In the genomic region with DNA sequence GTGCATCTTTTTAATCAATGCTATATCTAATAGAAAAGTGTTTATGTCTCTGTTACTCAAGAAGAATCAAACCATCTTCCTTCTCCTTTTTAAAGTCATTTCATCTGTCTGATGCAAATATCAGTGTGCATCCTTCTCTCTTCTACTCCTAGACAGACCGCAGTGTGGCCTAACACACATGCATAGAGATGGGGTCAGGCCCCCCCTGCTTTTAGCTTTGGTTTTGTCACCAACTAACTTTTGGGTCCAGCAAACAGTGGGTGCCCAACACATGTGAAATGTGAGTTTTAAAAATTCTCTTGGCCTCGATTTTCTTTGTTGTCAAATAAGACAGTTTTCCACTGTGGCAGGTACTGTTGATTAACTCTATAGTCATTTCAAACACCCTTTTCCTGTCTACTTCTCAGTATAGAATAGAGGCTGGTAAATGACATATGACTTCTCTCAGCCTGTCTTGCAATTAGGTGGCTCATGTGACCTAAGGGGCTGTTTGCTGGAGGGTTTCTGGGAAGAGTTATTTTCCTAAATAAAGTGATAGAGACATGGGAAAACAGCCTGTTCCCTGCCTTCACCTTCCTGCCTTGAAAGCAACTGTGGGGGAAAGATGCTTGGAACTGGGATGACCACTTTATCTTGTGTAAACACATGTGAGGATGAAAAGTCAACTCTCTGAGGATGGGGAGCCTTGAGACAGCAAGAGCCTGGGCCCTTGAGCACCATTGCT, we compare ENCODE assay signal across 11 cellular contexts.
DNase-seq lines count a peak whose midpoint lies in the region; ATAC-seq and TF ChIP-seq lines count a peak whose summit lies in the region.
"Had no signal": no experiment of that assay in that cellular context is flagged by ENCODE, and none has a peak within 500 bp of the region (broad histone marks: within the 10 kb centered on the region; RNA-seq: fewer than 3 reads in every experiment).

No MANE protein-coding gene starts in this region.

- H3K4me1 Mint-ChIP-seq in activated naive CD4-positive, alpha-beta T cell treated with anti-CD3 and anti-CD28 coated beads for 36 hours (ENCODE audit: low read depth), result peaks cover 83% of the 10 kb centered on the region

- TF ChIP-seq CTCF in right atrium auricular region (IDR thresholded peaks at IDR 0.05), result no peak

- peak; percentile 54 for DNase-seq in activated naive CD4-positive, alpha-beta T cell treated with anti-CD3 and anti-CD28 coated beads for 36 hours
- no peak for DNase-seq in activated naive CD4-positive, alpha-beta T cell (lab: John Stamatoyannopoulos, UW)
- DNase-seq in SJCRH30 (no peak), left lobe of liver (ENCODE audit: low spot score) (no peak), NCI-H187 treated with DMSO at 0.1 percent for 48 hours (lab: John Stamatoyannopoulos, UW) (no peak), right atrium auricular region (ENCODE audit: low spot score) (no peak)
- DNase-seq: dermis blood vessel endothelial cell, NCI-H1694 had no signal

- H3K27me3 Mint-ChIP-seq in activated naive CD4-positive, alpha-beta T cell treated with anti-CD3 and anti-CD28 coated beads for 36 hours (ENCODE audit: low read depth), result no peaks in the 10 kb centered on the region

- ATAC-seq in HG02885 (IDR thresholded peaks at IDR 0.05; ENCODE audit: poor library complexity, unreplicated experiment) (peak; percentile 49), left lobe of liver (no peak)

- H3K4me3 ChIP-seq in SJCRH30, result no peak overlapping the region
- no peak overlapping the region for H3K4me3 ChIP-seq in thymus (ENCODE audit: low read length)
- no peak overlapping the region for H3K4me3 ChIP-seq in right atrium auricular region

- H3K36me3 ChIP-seq in SJCRH30 (no peaks in the 10 kb centered on the region), thymus (ENCODE audit: control insufficient read depth, insufficient read depth) (no peaks in the 10 kb centered on the region), right atrium auricular region (no peaks in the 10 kb centered on the region)

- CTCF ChIA-PET in activated naive CD4-positive, alpha-beta T cell treated with anti-CD3 and anti-CD28 coated beads for 36 hours (lab: Charles Lee), result interaction anchor here (1.0 kb wide), 1 partner anchor 137 kb away, joined by 7 read pairs; no protein-coding TSS in a partner anchor

- no peaks in the 10 kb centered on the region for H3K9me3 Mint-ChIP-seq in activated naive CD4-positive, alpha-beta T cell treated with anti-CD3 and anti-CD28 coated beads for 36 hours

- intact Hi-C loops in activated naive CD4-positive, alpha-beta T cell treated with anti-CD3 and anti-CD28 coated beads for 36 hours (cut with micrococcal nuclease), result loop anchor here (1.0 to 10.0 kb wide), 12 partner anchors 46 to 1766 kb away; partner anchors contain the start of gene DARS1

- peak overlapping the region; percentile 63 for H3K27ac ChIP-seq in SJCRH30
- peak overlapping the region; percentile 76 for H3K27ac ChIP-seq in thymus (ENCODE audit: low read depth)
- no peak overlapping the region for H3K27ac ChIP-seq in right atrium auricular region
- H3K27ac ChIP-seq: HL-60 had no signal

- H3K27ac Mint-ChIP-seq in activated naive CD4-positive, alpha-beta T cell treated with anti-CD3 and anti-CD28 coated beads for 36 hours, result peak overlapping the region; percentile 96

- H3K4me1 ChIP-seq in SJCRH30 (peaks cover 54% of the 10 kb centered on the region), thymus (ENCODE audit: control insufficient read depth, insufficient read depth, low read length) (peaks cover 15% of the 10 kb centered on the region), right atrium auricular region (no peaks in the 10 kb centered on the region)

- no peaks in the 10 kb centered on the region for H3K36me3 Mint-ChIP-seq in activated naive CD4-positive, alpha-beta T cell treated with anti-CD3 and anti-CD28 coated beads for 36 hours (ENCODE audit: low read depth)

- WGBS in thymus, result 93% methylated on average over 2 of the region's 2 CpGs

- H3K9me3 ChIP-seq in SJCRH30 (replicated peaks) (no peaks in the 10 kb centered on the region; the same call in 1 of the 2 replicates), thymus (ENCODE audit: control insufficient read depth) (no peaks in the 10 kb centered on the region), right atrium auricular region (no peaks in the 10 kb centered on the region)

- peak overlapping the region; percentile 17 for H3K4me3 Mint-ChIP-seq in activated naive CD4-positive, alpha-beta T cell treated with anti-CD3 and anti-CD28 coated beads for 36 hours

- H3K27me3 ChIP-seq in SJCRH30 (no peaks in the 10 kb centered on the region), thymus (ENCODE audit: control insufficient read depth, insufficient read depth) (no peaks in the 10 kb centered on the region), right atrium auricular region (no peaks in the 10 kb centered on the region)

Comparison
In these comparisons a context has a peak if more than half of its experiments do, and no peak if none do; other contexts are left out.
1. H3K27ac ChIP-seq: peak in SJCRH30 (single experiment) and thymus (single experiment); none in right atrium auricular region (0 of 2).